ENCODE assay signal across 1 cellular context in genomic region chr3:50264964-50265485, GRCh38.
TF ChIP-seq lines count a peak whose summit lies in the region.

No MANE protein-coding gene starts in this region.

TF ChIP-seq in HepG2, 621 proteins besides CTCF, POLR2A, EP300 and RAD21 (continues in another document):
- TF ChIP-seq SOX6 (IDR thresholded peaks at IDR 0.05) = no peak
- peak; percentile 47; the same call in 1 of the 2 replicates for TF ChIP-seq SOX6 (CRISPR knock-in tag; IDR thresholded peaks at IDR 0.05)
- no peak for TF ChIP-seq ZNF563 (CRISPR knock-in tag; IDR thresholded peaks at IDR 0.05)
- no peak for TF ChIP-seq ZNF354B (CRISPR knock-in tag; IDR thresholded peaks at IDR 0.05)
- TF ChIP-seq MEF2D (CRISPR knock-in tag; IDR thresholded peaks at IDR 0.05) = no peak
- 0 out of 2 replicates have a peak, but pooled peaks have one; percentile 14 for TF ChIP-seq DPF2 (CRISPR knock-in tag; IDR thresholded peaks at IDR 0.05; ENCODE audit: borderline replicate concordance, low read depth)
- TF ChIP-seq NRL (CRISPR knock-in tag; IDR thresholded peaks at IDR 0.05; ENCODE audit: borderline replicate concordance) = peak; percentile 74; the same call in 1 of the 2 replicates
- no peak for TF ChIP-seq PLRG1 (conservative IDR thresholded peaks at IDR 0.05)
- TF ChIP-seq CEBPB (IDR thresholded peaks at IDR 0.05; ENCODE audit: borderline replicate concordance, low read depth, low read length) = no peak
- no peak for TF ChIP-seq FUBP1 (CRISPR knock-in tag; IDR thresholded peaks at IDR 0.05; ENCODE audit: borderline replicate concordance)
- TF ChIP-seq ZNF629 (CRISPR knock-in tag; conservative IDR thresholded peaks at IDR 0.05) = no peak
- 0 out of 2 replicates have a peak, but pooled peaks have one; percentile 12 for TF ChIP-seq SNAI1 (CRISPR knock-in tag; IDR thresholded peaks at IDR 0.05; ENCODE audit: borderline replicate concordance)
- 0 out of 2 replicates have a peak, but pooled peaks have one; percentile 37 for TF ChIP-seq ZNF710 (CRISPR knock-in tag; IDR thresholded peaks at IDR 0.05; ENCODE audit: borderline replicate concordance)
- TF ChIP-seq IRF9 (CRISPR knock-in tag; IDR thresholded peaks at IDR 0.05; ENCODE audit: borderline replicate concordance) = 0 out of 2 replicates have a peak, but pooled peaks have one; percentile 65
- no peak for TF ChIP-seq ZBTB40 (IDR thresholded peaks at IDR 0.05)
- 0 out of 2 replicates have a peak, but pooled peaks have one; percentile 14 for TF ChIP-seq ZBTB40 (CRISPR knock-in tag; IDR thresholded peaks at IDR 0.05)
- no peak for TF ChIP-seq ZNF615 (CRISPR knock-in tag; IDR thresholded peaks at IDR 0.05; ENCODE audit: borderline replicate concordance)
- no peak for TF ChIP-seq MTA1 (CRISPR knock-in tag; IDR thresholded peaks at IDR 0.05; ENCODE audit: borderline replicate concordance)
- TF ChIP-seq RFX3 (CRISPR knock-in tag; IDR thresholded peaks at IDR 0.05) = no peak
- peak; percentile 3; the same call in 1 of the 2 replicates for TF ChIP-seq ATF2 (CRISPR knock-in tag; IDR thresholded peaks at IDR 0.05)
- 0 out of 2 replicates have a peak, but pooled peaks have one; percentile 22 for TF ChIP-seq ZNF547 (CRISPR knock-in tag; IDR thresholded peaks at IDR 0.05)
- no peak for TF ChIP-seq MEIS1 (CRISPR knock-in tag; IDR thresholded peaks at IDR 0.05; ENCODE audit: borderline replicate concordance)
- TF ChIP-seq ZFX (CRISPR knock-in tag; IDR thresholded peaks at IDR 0.05; ENCODE audit: low read depth) = peak; percentile 61
- no peak; the same call in 1 of the 2 replicates for TF ChIP-seq TAF1 (CRISPR knock-in tag; IDR thresholded peaks at IDR 0.05)
- TF ChIP-seq CREB1 (IDR thresholded peaks at IDR 0.05) = no peak; the same call in 1 of the 2 replicates
- no peak for TF ChIP-seq CREB1 (CRISPR knock-in tag; IDR thresholded peaks at IDR 0.05)
- no peak for TF ChIP-seq LCORL (IDR thresholded peaks at IDR 0.05)
- peak; percentile 11; the same call in 1 of the 2 replicates for TF ChIP-seq LCORL (CRISPR knock-in tag; IDR thresholded peaks at IDR 0.05)
- no peak for TF ChIP-seq USF2 (IDR thresholded peaks at IDR 0.05; ENCODE audit: low read depth, low read length)
- no peak; the same call in 1 of the 2 replicates for TF ChIP-seq USF2 (CRISPR knock-in tag; IDR thresholded peaks at IDR 0.05; ENCODE audit: borderline replicate concordance)
- peak; percentile 57 for TF ChIP-seq MED8 (CRISPR knock-in tag; IDR thresholded peaks at IDR 0.05; ENCODE audit: insufficient replicate concordance)
- TF ChIP-seq FOXJ3 (CRISPR knock-in tag; IDR thresholded peaks at IDR 0.05; ENCODE audit: borderline replicate concordance) = no peak
- TF ChIP-seq POLR2G (IDR thresholded peaks at IDR 0.05; ENCODE audit: low read depth, low read length) = peak; percentile 37; the same call in 1 of the 2 replicates
- no peak for TF ChIP-seq ZNF180 (CRISPR knock-in tag; IDR thresholded peaks at IDR 0.05; ENCODE audit: borderline replicate concordance, low read depth)
- TF ChIP-seq ZNF441 (CRISPR knock-in tag; IDR thresholded peaks at IDR 0.05; ENCODE audit: borderline replicate concordance) = 0 out of 2 replicates have a peak, but pooled peaks have one; percentile 21
